ENCODE assay signal across 18 cellular contexts in genomic region chr17:57871155-57871554, GRCh38.
"Had no signal": no experiment of that assay in that cellular context is flagged by ENCODE, and none has a peak within 500 bp of the region (broad histone marks: within the 10 kb centered on the region; RNA-seq: fewer than 3 reads in every experiment).

No MANE protein-coding gene starts in this region.

- ATAC-seq: activated CD4-positive, alpha-beta T cell treated with anti-CD3 and anti-CD28 coated beads for 36 hours; activated CD8-positive, alpha-beta memory T cell treated with anti-CD3 and anti-CD28 coated beads, Interleukin-2, amount 10 ng/mL, durations not matched to agents 7 days and 5 days; heart left ventricle; sciatic nerve; stimulated activated memory B cell treated with anti-CD40 and anti-IgM and Interleukin-4, amounts not matched to agents 10 μg/mL and 1 μg/mL and 100 μg/mL, for 72 hours; WTC11 had no signal

- H3K36me3 ChIP-seq: neural progenitor cell, ovary had no signal

- H3K4me3 ChIP-seq: heart left ventricle, left ventricle myocardium inferior, neural progenitor cell, ovary, spleen, thyroid gland had no signal

- DNase-seq: activated CD4-positive, alpha-beta memory T cell treated with anti-CD3 and anti-CD28 coated beads for 36 hours; activated CD4-positive, alpha-beta T cell treated with anti-CD3 and anti-CD28 coated beads for 36 hours; activated CD8-positive, alpha-beta memory T cell treated with anti-CD3 and anti-CD28 coated beads, Interleukin-2, amount 10 ng/mL, durations not matched to agents 7 days and 5 days; amniotic stem cell; effector memory CD4-positive, alpha-beta T cell; foreskin melanocyte; heart left ventricle; left ventricle myocardium inferior; mammary epithelial cell; ovary; spleen; stimulated activated CD4-positive, alpha-beta T cell treated with anti-CD3 and anti-CD28 coated beads, Interleukin-4, amount 100 ng/mL, for 4 hours; thyroid gland had no signal

- H3K27me3 ChIP-seq: heart left ventricle, ovary, thyroid gland had no signal

- H3K27ac ChIP-seq: left ventricle myocardium inferior, neural progenitor cell, ovary, spleen, thyroid gland had no signal

- H3K9me3 ChIP-seq: heart left ventricle, left ventricle myocardium inferior, ovary, spleen, thyroid gland had no signal

- FAIRE-seq: TTC549 had no signal
